Comparison of ENCODE assay signal across 28 cellular contexts in the genomic region with DNA sequence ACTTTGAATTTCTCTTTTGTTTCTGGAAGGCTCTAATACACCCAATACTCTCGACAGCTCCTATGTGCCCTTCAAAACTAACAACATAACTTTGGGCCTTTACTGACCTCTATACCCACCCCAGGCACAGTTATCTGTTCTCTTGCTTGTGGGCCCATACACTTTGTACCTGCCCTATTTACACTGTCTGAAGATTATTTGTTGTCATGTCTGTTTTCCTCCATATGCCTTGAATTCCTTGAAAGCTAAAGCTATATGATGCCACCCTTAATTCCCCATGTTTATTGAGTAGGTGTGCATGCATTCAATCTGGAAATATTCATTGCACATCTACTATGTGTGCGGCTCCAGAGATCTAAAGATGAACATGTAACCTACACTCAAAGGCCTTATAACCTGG.
"Had no signal": no experiment of that assay in that cellular context is flagged by ENCODE, and none has a peak within 500 bp of the region (broad histone marks: within the 10 kb centered on the region; RNA-seq: fewer than 3 reads in every experiment).

No MANE protein-coding gene starts in this region.

- H3K4me1 ChIP-seq: colonic mucosa, esophagus squamous epithelium, foreskin keratinocyte, gastrocnemius medialis, gastroesophageal sphincter had no signal

- FAIRE-seq: colon, endometrium, endothelial cell of umbilical vein, frontal cortex had no signal

- H3K27ac ChIP-seq: colonic mucosa, coronary artery, dorsolateral prefrontal cortex, epithelial cell of prostate, esophagus muscularis mucosa, esophagus squamous epithelium, foreskin keratinocyte, gastrocnemius medialis, gastroesophageal sphincter, heart left ventricle, heart right ventricle had no signal

- H3K9me3 ChIP-seq: colonic mucosa, gastrocnemius medialis had no signal

- ATAC-seq: effector memory CD8-positive, alpha-beta T cell; esophagus mucosa; foreskin keratinocyte; gastrocnemius medialis; gastroesophageal sphincter; heart left ventricle; heart right ventricle had no signal

- H3K4me3 ChIP-seq: colonic mucosa, coronary artery, dorsolateral prefrontal cortex, esophagus muscularis mucosa, esophagus squamous epithelium, gastrocnemius medialis, gastroesophageal sphincter, heart left ventricle, heart right ventricle had no signal

- H3K27me3 ChIP-seq: colonic mucosa, dorsolateral prefrontal cortex, esophagus muscularis mucosa, esophagus squamous epithelium, foreskin keratinocyte, gastrocnemius medialis, gastroesophageal sphincter, heart left ventricle, heart right ventricle had no signal

- DNase-seq: colonic mucosa; cortex of kidney; dermis blood vessel endothelial cell; dorsolateral prefrontal cortex; effector CD4-positive, alpha-beta T cell; effector CD8-positive, alpha-beta T cell; effector memory CD4-positive, alpha-beta T cell; effector memory CD8-positive, alpha-beta T cell; endodermal cell; erythroblast; esophagus squamous epithelium; foreskin fibroblast; foreskin keratinocyte; foreskin melanocyte; gastrocnemius medialis; glutamatergic neuron; head of caudate nucleus; heart left ventricle; heart right ventricle had no signal

- H3K36me3 ChIP-seq: colonic mucosa, esophagus muscularis mucosa, esophagus squamous epithelium, gastroesophageal sphincter, heart left ventricle, heart right ventricle had no signal
